ENCODE assay signal across 8 cellular contexts in the genomic region with DNA sequence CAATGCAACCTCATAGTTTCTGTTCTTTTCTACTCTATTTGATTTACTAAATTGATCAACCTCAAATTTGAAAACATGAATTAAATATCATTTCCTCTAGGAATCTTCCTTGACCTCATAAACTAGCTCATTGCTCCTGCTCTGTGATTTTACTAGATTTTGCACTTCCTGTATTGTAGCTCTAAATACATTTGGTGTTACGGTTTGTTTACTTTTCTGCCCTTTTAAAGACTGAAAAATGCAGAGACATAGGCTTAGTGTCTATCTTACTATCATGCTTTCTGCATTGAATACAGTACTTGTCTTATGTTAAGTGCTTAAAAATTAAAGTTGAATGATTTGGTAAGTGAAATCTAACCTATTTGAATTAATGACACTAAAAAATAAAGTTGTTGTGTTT.
A peak's percentile ranks its signal among the peaks of the same experiment; 100 is the strongest.
DNase-seq lines count a peak whose midpoint lies in the region; ATAC-seq, FAIRE-seq and TF ChIP-seq lines count a peak whose summit lies in the region.
"Not testable (repeated sequence)": the region's sequence is repeated elsewhere in the genome, so short reads cannot be mapped to it uniquely, and the experiment has no call there.

No MANE protein-coding gene starts in this region.

- intact Hi-C loops in PC-3 (cut with micrococcal nuclease); left colon (cut with DNase I, micrococcal nuclease): not testable (repeated sequence)

- POLR2A ChIA-PET in PC-3 (lab: Charles Lee; ENCODE audit: unreplicated experiment) = not testable (repeated sequence)

- not testable (repeated sequence) for H2AFZ ChIP-seq in ACC112 (ENCODE audit: low read length, unreplicated experiment); PC-3 (ENCODE audit: low read length); smooth muscle cell (ENCODE audit: low read depth)

- DNase-seq in GM12892 (ENCODE audit: insufficient read length); PC-3; SJSA1 (ENCODE audit: low read depth in 1 of 2, low spot score in 2 of 2); bronchial epithelial cell (ENCODE audit: low read depth); left colon; smooth muscle cell (lab: John Stamatoyannopoulos, UW; ENCODE audit: unreplicated experiment): not testable (repeated sequence)

- H3K4me2 ChIP-seq in PC-3 (ENCODE audit: low read length) (peak overlapping the region; percentile 70), smooth muscle cell (peak overlapping the region; percentile 27)

- H3K36me3 ChIP-seq in ACC112 (ENCODE audit: insufficient read depth, low read length); PC-3 (ENCODE audit: low read depth, low read length); SJSA1; bronchial epithelial cell (ENCODE audit: control insufficient read depth, insufficient read depth, low read length); smooth muscle cell (ENCODE audit: low read depth): not testable (repeated sequence)

- H3K79me2 ChIP-seq in ACC112 (ENCODE audit: control insufficient read depth, insufficient read depth, low read length, unreplicated experiment); PC-3 (ENCODE audit: low read length); smooth muscle cell (ENCODE audit: low read depth): not testable (repeated sequence)

- not testable (repeated sequence) for BruUV-seq in PC-3 (replicated peaks; lab: Mats Ljungman, UMichigan)

- WGBS in smooth muscle cell (ENCODE audit: low lambda C conversion rate) = no CpG with 5 or more reads among the region's 1 CpG

- H3K9me3 ChIP-seq in PC-3 (ENCODE audit: low read length); SJSA1 (replicated peaks); smooth muscle cell (replicated peaks; ENCODE audit: low read depth): not testable (repeated sequence)

- peak; percentile 80 for ATAC-seq in PC-3
- peak; percentile 64 for ATAC-seq in left colon

- not testable (repeated sequence) for TF ChIP-seq POLR2A in GM12892 (IDR thresholded peaks at IDR 0.05; ENCODE audit: low read depth, low read length)

- CTCF ChIA-PET in PC-3 (lab: Charles Lee) = not testable (repeated sequence)

- H3K9ac ChIP-seq in PC-3 (ENCODE audit: low read length); smooth muscle cell (ENCODE audit: low read depth): not testable (repeated sequence)

- not testable (repeated sequence) for H4K20me1 ChIP-seq in PC-3 (ENCODE audit: low read length); smooth muscle cell (ENCODE audit: low read depth)

- not testable (repeated sequence) for H3K27me3 ChIP-seq in ACC112 (ENCODE audit: insufficient read depth, low read length); PC-3 (ENCODE audit: low read length); SJSA1 (replicated peaks); bronchial epithelial cell (ENCODE audit: control insufficient read depth, insufficient read depth, low read length); smooth muscle cell (ENCODE audit: low read depth)

- peak; percentile 40 for FAIRE-seq in GM12892 (lab: Jason Lieb, UNC)
- FAIRE-seq in bronchial epithelial cell (lab: Jason Lieb, UNC) = peak; percentile 66

- not testable (repeated sequence) for H3K9me2 ChIP-seq in PC-3 (replicated peaks; ENCODE audit: low read length)

- H3F3A ChIP-seq in PC-3 (ENCODE audit: low read length, unreplicated experiment); smooth muscle cell (ENCODE audit: low read depth): not testable (repeated sequence)

- 0 out of 2 replicates have a peak overlapping the region, but pooled peaks have one; percentile 37 for H3K27ac ChIP-seq in ACC112 (ENCODE audit: low read depth, low read length)
- peak overlapping the region; percentile 74 for H3K27ac ChIP-seq in PC-3 (ENCODE audit: low read length)
- H3K27ac ChIP-seq in SJSA1 = peak overlapping the region; percentile 71; the same call in 1 of the 2 replicates
- peak overlapping the region; percentile 76 for H3K27ac ChIP-seq in VCaP
- not testable (repeated sequence) for H3K27ac ChIP-seq in smooth muscle cell (ENCODE audit: low read depth)

- TF ChIP-seq CTCF in PC-3 (conservative IDR thresholded peaks at IDR 0.05; ENCODE audit: low read depth, low read length); VCaP (conservative IDR thresholded peaks at IDR 0.05); bronchial epithelial cell (IDR thresholded peaks at IDR 0.05; ENCODE audit: insufficient read depth, low read length, severe bottlenecking); smooth muscle cell (IDR thresholded peaks at IDR 0.05; ENCODE audit: borderline replicate concordance, insufficient read depth, poor library complexity, severe bottlenecking): not testable (repeated sequence)

- not testable (repeated sequence) for H3K4me3 ChIP-seq in ACC112 (ENCODE audit: low read depth, low read length); PC-3 (ENCODE audit: low read length); SJSA1; bronchial epithelial cell (ENCODE audit: low read depth, low read length); smooth muscle cell

- H3K4me1 ChIP-seq in ACC112 (ENCODE audit: control insufficient read depth, insufficient read depth, low read length, unreplicated experiment); SJSA1 (replicated peaks); smooth muscle cell (ENCODE audit: low read depth): not testable (repeated sequence)
- peaks cover 15% of the 10 kb centered on the region for H3K4me1 ChIP-seq in PC-3 (ENCODE audit: insufficient read depth, low read length)
